ENCODE assay signal across 1 cellular context in genomic region chr3:179438836-179439235, GRCh38.
A peak's percentile ranks its signal among the peaks of the same experiment; 100 is the strongest.
TF ChIP-seq lines count a peak whose summit lies in the region.

No MANE protein-coding gene starts in this region.

TF ChIP-seq in H1, 55 proteins besides CTCF, POLR2A, EP300 and RAD21 (continued from another document):
- TF ChIP-seq USF2 (IDR thresholded peaks at IDR 0.05; ENCODE audit: low read length) (peak; percentile 34; the same call in 1 of the 2 replicates), KDM4A (IDR thresholded peaks at IDR 0.05; ENCODE audit: low read depth, low read length, severe bottlenecking) (no peak), PHF8 (conservative IDR thresholded peaks at IDR 0.05; ENCODE audit: low read depth, low read length) (no peak), SP1 (IDR thresholded peaks at IDR 0.05; ENCODE audit: low read depth, low read length) (0 out of 2 replicates have a peak, but pooled peaks have one; percentile 16), POLR2AphosphoS5 (IDR thresholded peaks at IDR 0.05; ENCODE audit: low read depth, low read length) (no peak)
